ENCODE assay signal across 13 cellular contexts in genomic region chr13:64782459-64782858, GRCh38.
DNase-seq lines count a peak whose midpoint lies in the region; ATAC-seq lines count a peak whose summit lies in the region.
"Had no signal": no experiment of that assay in that cellular context is flagged by ENCODE, and none has a peak within 500 bp of the region (broad histone marks: within the 10 kb centered on the region; RNA-seq: fewer than 3 reads in every experiment).

No MANE protein-coding gene starts in this region.

- H3K18ac ChIP-seq in mesenchymal stem cell (ENCODE audit: low read depth in 1 of 2, low read length in 2 of 2), result no peak overlapping the region

- H4K8ac ChIP-seq in mesenchymal stem cell (ENCODE audit: low read length), result no peak overlapping the region

- DNase-seq in DMS 273 (lab: John Stamatoyannopoulos, UW; ENCODE audit: unreplicated experiment) (peak; percentile 0), DMS 273 treated with DMSO at 0.1 percent for 48 hours (lab: John Stamatoyannopoulos, UW) (no peak), NCI-H226 (peak; percentile 3), amniotic epithelial cell (ENCODE audit: low read depth) (peak; percentile 12), glomerular visceral epithelial cell (ENCODE audit: extremely low spot score) (peak; percentile 9), HPDE6-E6E7 (ENCODE audit: extremely low spot score) (no peak), mesenchymal stem cell (no peak)
- DNase-seq: CD8-positive, alpha-beta T cell; COR-L47; H7 had no signal

- no peak overlapping the region for H4K91ac ChIP-seq in mesenchymal stem cell (ENCODE audit: low read length)

- H3K14ac ChIP-seq in mesenchymal stem cell (ENCODE audit: low read length in 2 of 2), result no peak overlapping the region

- no peaks in the 10 kb centered on the region for H3K36me3 ChIP-seq in mesenchymal stem cell (ENCODE audit: control insufficient read depth in 1 of 2, insufficient read depth in 2 of 2, low read depth in 1 of 2, low read length in 2 of 2)

- no peak for ATAC-seq in GM18909 (IDR thresholded peaks at IDR 0.05; ENCODE audit: poor library complexity, unreplicated experiment)
- ATAC-seq: CD8-positive, alpha-beta T cell; GM23338 had no signal

- H2BK12ac ChIP-seq in mesenchymal stem cell (ENCODE audit: low read length in 2 of 2), result no peak overlapping the region

- H3K4ac ChIP-seq in mesenchymal stem cell (ENCODE audit: low read depth in 1 of 2, low read length in 2 of 2), result no peak overlapping the region

- no peak overlapping the region for H2BK5ac ChIP-seq in mesenchymal stem cell (ENCODE audit: low read depth, low read length, poor library complexity, severe bottlenecking)

- H3K9me3 ChIP-seq in mesenchymal stem cell (ENCODE audit: control insufficient read depth, low read length), result no peaks in the 10 kb centered on the region

- no peak overlapping the region for H2AK5ac ChIP-seq in mesenchymal stem cell (ENCODE audit: low read length, severe bottlenecking)

- no peak overlapping the region for H2AFZ ChIP-seq in mesenchymal stem cell (ENCODE audit: low read depth, low read length)
- H2AFZ ChIP-seq: GM23338 had no signal

- H2BK15ac ChIP-seq in mesenchymal stem cell (ENCODE audit: low read depth, poor library complexity, severe bottlenecking), result no peak overlapping the region

- H3K27ac ChIP-seq in mesenchymal stem cell (ENCODE audit: low read length, poor library complexity, severe bottlenecking), result no peak overlapping the region
- H3K27ac ChIP-seq: 22Rv1 had no signal

- 84% methylated on average over 3 of the region's 4 CpGs for WGBS in mesenchymal stem cell

- no peak overlapping the region for H3K4me3 ChIP-seq in mesenchymal stem cell (ENCODE audit: insufficient read depth in 1 of 2, low read depth in 1 of 2, low read length in 2 of 2)
- H3K4me3 ChIP-seq: GM23338 had no signal

- no peaks in the 10 kb centered on the region for H3K27me3 ChIP-seq in mesenchymal stem cell (ENCODE audit: control insufficient read depth in 1 of 2, insufficient read depth in 1 of 2, low read length in 2 of 2)

- no peak overlapping the region for H3K9ac ChIP-seq in mesenchymal stem cell (ENCODE audit: low read length)

- no peaks in the 10 kb centered on the region for H3K79me1 ChIP-seq in mesenchymal stem cell (replicated peaks; ENCODE audit: low read length, poor library complexity, severe bottlenecking)

- no peak overlapping the region for H2BK120ac ChIP-seq in mesenchymal stem cell (ENCODE audit: low read depth, low read length)

- H3K4me2 ChIP-seq in mesenchymal stem cell (ENCODE audit: low read length, poor library complexity, severe bottlenecking), result no peak overlapping the region
- H3K4me2 ChIP-seq: GM23338 had no signal

- H3K23ac ChIP-seq in mesenchymal stem cell (ENCODE audit: low read length in 2 of 2), result no peak overlapping the region

- no peaks in the 10 kb centered on the region for H3K4me1 ChIP-seq in mesenchymal stem cell (ENCODE audit: control insufficient read depth, insufficient read depth, low read depth, low read length)

Comparison
In these comparisons a context has a peak if more than half of its experiments do, and no peak if none do; other contexts are left out.
1. DNase-seq: peak in DMS 273 (single experiment), NCI-H226 (single experiment), amniotic epithelial cell (single experiment) and glomerular visceral epithelial cell (single experiment); none in DMS 273 treated with DMSO at 0.1 percent for 48 hours (single experiment), HPDE6-E6E7 (single experiment) and mesenchymal stem cell (single experiment).